ENCODE assay signal across 35 cellular contexts in the genomic region with DNA sequence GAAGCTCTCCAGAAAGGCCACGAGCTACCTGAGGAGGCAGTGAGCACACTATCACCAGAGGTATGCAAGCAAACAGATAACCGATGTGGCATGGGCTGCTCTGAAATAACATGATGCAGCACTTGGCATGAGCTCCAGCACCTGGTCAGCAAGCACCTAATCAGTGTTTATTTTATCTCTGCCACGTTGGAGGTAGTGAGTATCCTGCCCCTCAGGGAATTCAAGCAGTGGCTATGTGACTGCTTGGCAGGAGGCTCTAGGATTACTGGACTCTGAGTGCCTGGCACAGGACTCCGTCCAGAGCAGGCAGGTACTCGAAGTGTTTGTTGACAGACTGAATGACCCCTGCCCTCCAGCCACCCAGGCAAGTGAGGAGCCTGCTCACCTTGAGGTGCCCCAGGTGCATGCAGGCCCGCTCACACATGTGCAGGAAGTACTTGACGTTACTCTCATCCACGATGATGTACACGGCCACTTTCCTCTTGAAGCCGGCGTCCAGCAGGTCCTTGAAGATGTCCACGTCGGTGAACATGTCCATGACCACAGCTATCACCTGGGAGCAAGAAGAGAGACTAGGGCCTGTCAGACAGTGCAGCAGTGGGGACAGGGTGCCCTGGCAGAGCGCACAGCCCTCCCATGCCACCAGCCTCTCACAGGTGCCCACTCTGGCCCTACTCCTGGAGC. TPM values are rescaled to one million over a fixed set of nuclear protein-coding genes. Genes with fewer than 3 reads are reported as not detected.
A peak's percentile ranks its signal among the peaks of the same experiment; 100 is the strongest.
DNase-seq lines count a peak whose midpoint lies in the region; ATAC-seq and TF ChIP-seq lines count a peak whose summit lies in the region.
"Had no signal": no experiment of that assay in that cellular context is flagged by ENCODE, and none has a peak within 500 bp of the region (broad histone marks: within the 10 kb centered on the region; RNA-seq: fewer than 3 reads in every experiment).

No MANE protein-coding gene starts in this region.

- no peaks in the 10 kb centered on the region for H3K9me2 ChIP-seq in GM23338 (ENCODE audit: insufficient read depth)

- TF ChIP-seq CTCF in right atrium auricular region (IDR thresholded peaks at IDR 0.05) (no peak), WTC11 (IDR thresholded peaks at IDR 0.05) (no peak), lung (IDR thresholded peaks at IDR 0.05; ENCODE audit: control extremely low read depth, extremely low read depth) (no peak), GM23338 (conservative IDR thresholded peaks at IDR 0.05; ENCODE audit: low read depth in 2 of 2) (no peak)

- peaks cover 14% of the 10 kb centered on the region for H3K36me3 Mint-ChIP-seq in WTC11
- H3K36me3 Mint-ChIP-seq in GM23338 (ENCODE audit: low read depth), result peaks cover 16% of the 10 kb centered on the region
- H3K36me3 Mint-ChIP-seq: activated naive CD8-positive, alpha-beta T cell treated with anti-CD3 and anti-CD28 coated beads, Interleukin-2, amount 10 ng/mL, durations not matched to agents 7 days and 5 days had no signal

- H3K27me3 ChIP-seq in right atrium auricular region, result no peaks in the 10 kb centered on the region
- no peaks in the 10 kb centered on the region for H3K27me3 ChIP-seq in lung (ENCODE audit: control insufficient read depth, insufficient read depth)
- H3K27me3 ChIP-seq in GM23338 (ENCODE audit: insufficient read depth), result no peaks in the 10 kb centered on the region
- H3K27me3 ChIP-seq: ascending aorta, BE2C, tibial artery had no signal

- no peak overlapping the region for H3K4me3 ChIP-seq in right atrium auricular region
- no peak overlapping the region for H3K4me3 ChIP-seq in lung
- H3K4me3 ChIP-seq in GM23338, result no peak overlapping the region
- H3K4me3 ChIP-seq: ascending aorta, K562, mucosa of descending colon, tibial artery had no signal

- H3K4me2 ChIP-seq in GM23338, result no peak overlapping the region

- CTCF ChIA-PET in WTC11 (lab: Charles Lee), result no interaction called here

- H2AFZ ChIP-seq in GM23338, result no peak overlapping the region
- H2AFZ ChIP-seq: parathyroid adenoma had no signal

- WGBS in lung, 2 donors, result 67 to 88% methylated on average over 14 of the region's 14 CpGs

- H3K36me3 ChIP-seq in right atrium auricular region, result no peaks in the 10 kb centered on the region
- peaks cover 0 to 3% of the 10 kb centered on the region in 2 donors for H3K36me3 ChIP-seq in lung (ENCODE audit: control insufficient read depth in 2 of 2, insufficient read depth in 2 of 2, low read length in 2 of 2)
- H3K36me3 ChIP-seq in GM23338 (ENCODE audit: insufficient read depth), result no peaks in the 10 kb centered on the region
- H3K36me3 ChIP-seq: BE2C had no signal

- POLR2A ChIA-PET in WTC11 (lab: Charles Lee), result no interaction called here

- intact Hi-C loops in left cardiac atrium (cut with DNase I), result no loop called here

- H3K4me1 ChIP-seq in right atrium auricular region (peaks cover 0 to 54% of the 10 kb centered on the region in 2 donors), lung (ENCODE audit: control insufficient read depth in 2 of 2, insufficient read depth in 2 of 2, low read length in 2 of 2) (peaks cover 0 to 10% of the 10 kb centered on the region in 2 donors), GM23338 (ENCODE audit: insufficient read depth) (no peaks in the 10 kb centered on the region)
- H3K4me1 ChIP-seq: ascending aorta, BE2C, parathyroid adenoma, tibial artery had no signal

- H3K27me3 Mint-ChIP-seq in WTC11 (ENCODE audit: low read depth), result no peaks in the 10 kb centered on the region
- peaks cover 9% of the 10 kb centered on the region for H3K27me3 Mint-ChIP-seq in GM23338 (ENCODE audit: insufficient read depth, low read depth, poor library complexity)
- H3K27me3 Mint-ChIP-seq: activated CD4-positive, alpha-beta T cell treated with anti-CD3 and anti-CD28 coated beads for 36 hours; activated naive CD8-positive, alpha-beta T cell treated with anti-CD3 and anti-CD28 coated beads, Interleukin-2, amount 10 ng/mL, durations not matched to agents 7 days and 5 days had no signal

- no peaks in the 10 kb centered on the region for H3K9me3 ChIP-seq in right atrium auricular region
- H3K9me3 ChIP-seq in lung (ENCODE audit: control insufficient read depth in 2 of 2, insufficient read depth in 1 of 2, low read length in 1 of 2), result no peaks in the 10 kb centered on the region
- H3K9me3 ChIP-seq: ascending aorta, BE2C, mucosa of descending colon, tibial artery had no signal

- H3K79me2 ChIP-seq in GM23338 (replicated peaks; ENCODE audit: insufficient read depth), result peaks cover 13% of the 10 kb centered on the region

- no peaks in the 10 kb centered on the region for H3K4me1 Mint-ChIP-seq in WTC11
- H3K4me1 Mint-ChIP-seq in GM23338, result peaks cover under 1% of the 10 kb centered on the region; the same call in 1 of the 3 replicates

- DNase-seq in right atrium auricular region (ENCODE audit: low spot score) (no peak), left cardiac atrium (no peak), WTC11 (ENCODE audit: low spot score) (no peak), lung (ENCODE audit: low spot score) (peak; percentile 56), HuH-7.5 (ENCODE audit: low spot score) (no peak), KG1 (lab: John Stamatoyannopoulos, UW) (no peak), DMS153 (lab: John Stamatoyannopoulos, UW) (no peak), GM23338 (ENCODE audit: low spot score) (no peak)
- DNase-seq: activated CD4-positive, alpha-beta T cell treated with anti-CD3 and anti-CD28 coated beads for 36 hours; activated effector memory CD4-positive, alpha-beta T cell treated with anti-CD3 and anti-CD28 coated beads, Interleukin-2, amount 50 U/mL, for 16 hours; activated naive CD8-positive, alpha-beta T cell treated with anti-CD3 and anti-CD28 coated beads, Interleukin-2, amount 10 ng/mL, durations not matched to agents 7 days and 5 days; activated T-cell treated with anti-CD3 and anti-CD28 coated beads, Interleukin-2, amount 50 U/mL, for 1 hour; BE2C; central memory CD4-positive, alpha-beta T cell; dermis blood vessel endothelial cell; DMS79 treated with DMSO at 0.1 percent for 48 hours; GF-D8; H9; MM.1S; NCI-H2081; NCI-H774; nephron progenitor cell; stimulated activated CD4-positive, alpha-beta T cell treated with anti-CD3 and anti-CD28 coated beads, Interleukin-15, amount 100 ng/mL, for 24 hours; stimulated activated naive CD8-positive, alpha-beta T cell treated with anti-CD3 and anti-CD28 coated beads, Interleukin-15, Interleukin-2, amounts not matched to agents 100 U/mL and 50 U/mL, for 24 hours; tibial artery had no signal

- peak overlapping the region; percentile 80 to 84 for H3K27ac ChIP-seq in right atrium auricular region
- no peak overlapping the region for H3K27ac ChIP-seq in lung (ENCODE audit: low read depth in 1 of 2, low read length in 1 of 2)
- no peak overlapping the region for H3K27ac ChIP-seq in GM23338 (ENCODE audit: low read depth)
- H3K27ac ChIP-seq: ascending aorta, parathyroid adenoma, tibial artery had no signal

- H3F3A ChIP-seq in GM23338 (replicated peaks; ENCODE audit: low read depth), result no peaks in the 10 kb centered on the region

- H3K4me3 Mint-ChIP-seq in WTC11 (no peak overlapping the region), GM23338 (no peak overlapping the region)
- H3K4me3 Mint-ChIP-seq: activated CD4-positive, alpha-beta T cell treated with anti-CD3 and anti-CD28 coated beads for 36 hours; activated naive CD8-positive, alpha-beta T cell treated with anti-CD3 and anti-CD28 coated beads, Interleukin-2, amount 10 ng/mL, durations not matched to agents 7 days and 5 days; H9; nephron progenitor cell had no signal

- H4K20me1 ChIP-seq in GM23338 (replicated peaks; ENCODE audit: insufficient read depth), result peaks cover 6% of the 10 kb centered on the region

- H3K9me3 Mint-ChIP-seq in WTC11 (no peaks in the 10 kb centered on the region), GM23338 (no peaks in the 10 kb centered on the region)
- H3K9me3 Mint-ChIP-seq: activated naive CD8-positive, alpha-beta T cell treated with anti-CD3 and anti-CD28 coated beads, Interleukin-2, amount 10 ng/mL, durations not matched to agents 7 days and 5 days; H9; nephron progenitor cell had no signal

- ATAC-seq in left cardiac atrium, result no peak
- no peak for ATAC-seq in WTC11
- peak; percentile 30 for ATAC-seq in lung (ENCODE audit: insufficient read depth, low FRiP score)
- no peak for ATAC-seq in GM23338
- ATAC-seq: activated CD4-positive, alpha-beta T cell treated with anti-CD3 and anti-CD28 coated beads for 36 hours; K562; SK-N-SH treated with all-trans-retinoic acid at 6 μM for 48 hours; stimulated activated naive CD8-positive, alpha-beta T cell treated with anti-CD3 and anti-CD28 coated beads, Interleukin-15, Interleukin-2, amounts not matched to agents 100 U/mL and 50 U/mL, for 24 hours had no signal

- H3K27ac Mint-ChIP-seq in WTC11 (0 out of 2 replicates have a peak overlapping the region, but pooled peaks have one; percentile 19), GM23338 (no peak overlapping the region)
- H3K27ac Mint-ChIP-seq: activated CD4-positive, alpha-beta T cell treated with anti-CD3 and anti-CD28 coated beads for 36 hours; activated naive CD8-positive, alpha-beta T cell treated with anti-CD3 and anti-CD28 coated beads, Interleukin-2, amount 10 ng/mL, durations not matched to agents 7 days and 5 days; H9; nephron progenitor cell had no signal

TF ChIP-seq in GM23338, 12 proteins besides CTCF, POLR2A, EP300 and RAD21 (continues in another document):
- TF ChIP-seq JUNB (IDR thresholded peaks at IDR 0.05; ENCODE audit: unreplicated experiment) (no peak), EZH2 (IDR thresholded peaks at IDR 0.05; ENCODE audit: low read depth, unreplicated experiment) (no peak), EZH2phosphoT487 (IDR thresholded peaks at IDR 0.05; ENCODE audit: unreplicated experiment) (no peak)

RNA-seq across cellular contexts. Expression of a gene that starts 16.6 kb away (rescaled TPM):
- 10 to 100 TPM; 14.0 to 50.9 TPM for total RNA-seq in right atrium auricular region
- total RNA-seq in left cardiac atrium, result 10 to 100 TPM; 23.3 to 24.8 TPM
- total RNA-seq in WTC11 (2021), result 26.6 to 31.4 TPM (median 27.7 TPM) in 3 replicates
- total RNA-seq in lung, result 10 to 100 TPM in 1 of 2 donors, 1 to 10 TPM in 1; 2.2 to 11.9 TPM
- 1 to 10 TPM; 7.0 to 8.1 TPM for polyA plus RNA-seq in lung
- total RNA-seq in GM23338 (2014; rRNA removed; shearing (Covaris generic)), result 44.5 and 46.6 TPM in 2 replicates
- 7.6 and 8.5 TPM in 2 replicates for polyA plus RNA-seq in GM23338 (2016; fragmentation: Nextera tagmentation; extraction: Ambion mirVana)

RNA-seq across cellular contexts. Expression of a gene that starts 36.0 kb away (rescaled TPM):
- under 1 TPM in 1 of 2 donors, not detected in 1; 0.16 TPM for total RNA-seq in right atrium auricular region
- under 1 TPM; 0.26 to 0.27 TPM for total RNA-seq in left cardiac atrium
- 0.09 TPM in 1 of 3 replicates, not detected in the others for total RNA-seq in WTC11 (2021)
- total RNA-seq in lung, result under 1 TPM; 0.09 to 0.31 TPM
- under 1 TPM; 0.21 to 0.22 TPM for polyA plus RNA-seq in lung
- total RNA-seq in GM23338 (2014; rRNA removed; shearing (Covaris generic)), result 0.10 TPM in 1 of 2 replicates, not detected in the other
- polyA plus RNA-seq in GM23338 (2016; fragmentation: Nextera tagmentation; extraction: Ambion mirVana), result not detected in 2 replicates
- total RNA-seq: activated CD4-positive, alpha-beta T cell treated with anti-CD3 and anti-CD28 coated beads for 36 hours; activated CD8-positive, alpha-beta memory T cell treated with anti-CD3 and anti-CD28 coated beads for 36 hours; activated naive CD8-positive, alpha-beta T cell treated with anti-CD3 and anti-CD28 coated beads, Interleukin-2, amount 10 ng/mL, durations not matched to agents 7 days and 5 days; ascending aorta; dermis blood vessel endothelial cell; fibroblast of lung; H9; lung microvascular endothelial cell; OCI-LY7; T-helper 2 cell treated with Interferon-gamma antibody and Interleukin-4, amounts not matched to agents 100 ng/mL and 5 ng/mL, for 36 hours had no signal
- polyA plus RNA-seq: fibroblast of lung had no signal

RNA-seq across cellular contexts. Expression of a gene that starts 58.8 kb away (rescaled TPM):
- total RNA-seq in right atrium auricular region (1 to 10 TPM; 2.5 to 5.6 TPM), left cardiac atrium (1 to 10 TPM; 1.6 to 3.2 TPM), WTC11 (2021) (0.50 to 0.59 TPM (median 0.55 TPM) in 3 replicates), lung (10 to 100 TPM in 1 of 2 donors, 1 to 10 TPM in 1; 6.7 to 11.1 TPM)
- polyA plus RNA-seq in lung (10 to 100 TPM in 1 of 2 donors, 1 to 10 TPM in 1; 8.6 to 14.3 TPM), GM23338 (2016; fragmentation: Nextera tagmentation; extraction: Ambion mirVana) (0.47 TPM in 1 of 2 replicates, not detected in the other)
- 0.24 and 0.27 TPM in 2 replicates for total RNA-seq in GM23338 (2014; rRNA removed; shearing (Covaris generic))
- total RNA-seq: fibroblast of lung had no signal

Comparison
In these comparisons a context has a peak if more than half of its experiments do, and no peak if none do; other contexts are left out.
1. H3K27ac ChIP-seq: peak in right atrium auricular region (2 of 2); none in lung (0 of 2) and GM23338 (single experiment).